Comparison of ENCODE assay signal across 1 cellular context in the genomic region with DNA sequence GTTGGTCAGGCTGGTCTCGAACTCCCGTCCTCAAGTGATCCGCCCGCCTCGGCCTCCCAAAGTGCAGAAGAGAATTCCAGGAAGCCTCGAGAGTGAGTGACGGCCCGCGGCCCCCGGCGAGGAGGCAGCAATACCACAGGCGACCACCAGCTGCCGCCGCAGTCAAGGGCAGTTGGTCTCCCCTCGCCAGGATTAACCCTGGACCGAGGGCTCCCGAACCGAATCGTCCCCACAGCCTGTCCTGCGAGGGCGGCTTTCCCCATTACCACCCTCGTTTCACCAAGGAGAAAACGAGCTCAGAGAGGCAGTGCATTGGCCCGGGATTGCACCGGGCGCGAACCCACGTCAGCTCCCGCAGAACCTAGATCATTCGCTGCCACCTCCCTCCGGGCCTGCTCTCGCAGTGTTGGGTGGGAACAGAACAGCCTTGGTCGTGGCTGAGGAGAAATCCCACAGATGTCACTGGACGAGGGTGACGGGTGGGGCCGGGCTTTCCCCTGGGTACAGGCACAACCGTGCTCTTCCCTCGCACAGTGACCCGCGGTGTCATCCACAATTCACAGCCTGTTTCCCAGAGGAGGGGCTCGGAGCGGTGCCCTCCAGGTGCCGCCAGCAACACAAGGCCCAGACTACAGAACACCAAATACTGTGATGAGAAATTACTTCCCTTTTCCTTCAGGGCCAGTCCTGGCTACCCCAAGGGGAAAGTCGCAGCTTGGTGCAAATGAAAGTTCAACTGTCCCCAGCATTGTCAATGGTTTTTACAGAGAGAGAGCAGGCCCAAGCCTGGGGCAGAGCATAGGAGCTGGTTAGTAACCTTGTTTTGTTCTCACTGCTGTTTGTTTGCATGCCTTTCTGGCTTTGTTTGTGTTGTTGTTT.
TF ChIP-seq lines count a peak whose summit lies in the region.

No MANE protein-coding gene starts in this region.

TF ChIP-seq in WTC11, 78 proteins besides CTCF, POLR2A, EP300 and RAD21 (continued from another document):
- TF ChIP-seq, protein P1, sequence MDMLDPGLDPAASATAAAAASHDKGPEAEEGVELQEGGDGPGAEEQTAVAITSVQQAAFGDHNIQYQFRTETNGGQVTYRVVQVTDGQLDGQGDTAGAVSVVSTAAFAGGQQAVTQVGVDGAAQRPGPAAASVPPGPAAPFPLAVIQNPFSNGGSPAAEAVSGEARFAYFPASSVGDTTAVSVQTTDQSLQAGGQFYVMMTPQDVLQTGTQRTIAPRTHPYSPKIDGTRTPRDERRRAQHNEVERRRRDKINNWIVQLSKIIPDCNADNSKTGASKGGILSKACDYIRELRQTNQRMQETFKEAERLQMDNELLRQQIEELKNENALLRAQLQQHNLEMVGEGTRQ (CRISPR knock-in tag; IDR thresholded peaks at IDR 0.05) = 0 out of 2 replicates have a peak, but pooled peaks have one; percentile 10
- TF ChIP-seq, protein P2, sequence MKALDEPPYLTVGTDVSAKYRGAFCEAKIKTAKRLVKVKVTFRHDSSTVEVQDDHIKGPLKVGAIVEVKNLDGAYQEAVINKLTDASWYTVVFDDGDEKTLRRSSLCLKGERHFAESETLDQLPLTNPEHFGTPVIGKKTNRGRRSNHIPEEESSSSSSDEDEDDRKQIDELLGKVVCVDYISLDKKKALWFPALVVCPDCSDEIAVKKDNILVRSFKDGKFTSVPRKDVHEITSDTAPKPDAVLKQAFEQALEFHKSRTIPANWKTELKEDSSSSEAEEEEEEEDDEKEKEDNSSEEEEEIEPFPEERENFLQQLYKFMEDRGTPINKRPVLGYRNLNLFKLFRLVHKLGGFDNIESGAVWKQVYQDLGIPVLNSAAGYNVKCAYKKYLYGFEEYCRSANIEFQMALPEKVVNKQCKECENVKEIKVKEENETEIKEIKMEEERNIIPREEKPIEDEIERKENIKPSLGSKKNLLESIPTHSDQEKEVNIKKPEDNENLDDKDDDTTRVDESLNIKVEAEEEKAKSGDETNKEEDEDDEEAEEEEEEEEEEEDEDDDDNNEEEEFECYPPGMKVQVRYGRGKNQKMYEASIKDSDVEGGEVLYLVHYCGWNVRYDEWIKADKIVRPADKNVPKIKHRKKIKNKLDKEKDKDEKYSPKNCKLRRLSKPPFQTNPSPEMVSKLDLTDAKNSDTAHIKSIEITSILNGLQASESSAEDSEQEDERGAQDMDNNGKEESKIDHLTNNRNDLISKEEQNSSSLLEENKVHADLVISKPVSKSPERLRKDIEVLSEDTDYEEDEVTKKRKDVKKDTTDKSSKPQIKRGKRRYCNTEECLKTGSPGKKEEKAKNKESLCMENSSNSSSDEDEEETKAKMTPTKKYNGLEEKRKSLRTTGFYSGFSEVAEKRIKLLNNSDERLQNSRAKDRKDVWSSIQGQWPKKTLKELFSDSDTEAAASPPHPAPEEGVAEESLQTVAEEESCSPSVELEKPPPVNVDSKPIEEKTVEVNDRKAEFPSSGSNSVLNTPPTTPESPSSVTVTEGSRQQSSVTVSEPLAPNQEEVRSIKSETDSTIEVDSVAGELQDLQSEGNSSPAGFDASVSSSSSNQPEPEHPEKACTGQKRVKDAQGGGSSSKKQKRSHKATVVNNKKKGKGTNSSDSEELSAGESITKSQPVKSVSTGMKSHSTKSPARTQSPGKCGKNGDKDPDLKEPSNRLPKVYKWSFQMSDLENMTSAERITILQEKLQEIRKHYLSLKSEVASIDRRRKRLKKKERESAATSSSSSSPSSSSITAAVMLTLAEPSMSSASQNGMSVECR (CRISPR knock-in tag; IDR thresholded peaks at IDR 0.05; ENCODE audit: borderline replicate concordance) = no peak
- TF ChIP-seq, protein P3, sequence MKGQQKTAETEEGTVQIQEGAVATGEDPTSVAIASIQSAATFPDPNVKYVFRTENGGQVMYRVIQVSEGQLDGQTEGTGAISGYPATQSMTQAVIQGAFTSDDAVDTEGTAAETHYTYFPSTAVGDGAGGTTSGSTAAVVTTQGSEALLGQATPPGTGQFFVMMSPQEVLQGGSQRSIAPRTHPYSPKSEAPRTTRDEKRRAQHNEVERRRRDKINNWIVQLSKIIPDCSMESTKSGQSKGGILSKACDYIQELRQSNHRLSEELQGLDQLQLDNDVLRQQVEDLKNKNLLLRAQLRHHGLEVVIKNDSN (CRISPR knock-in tag; IDR thresholded peaks at IDR 0.05) = 0 out of 2 replicates have a peak, but pooled peaks have one; percentile 14
- TF ChIP-seq GTF2I (CRISPR knock-in tag; conservative IDR thresholded peaks at IDR 0.05) = no peak
TF ChIP-seq in WTC11: peak in this region for 4.
